In the genomic region with DNA sequence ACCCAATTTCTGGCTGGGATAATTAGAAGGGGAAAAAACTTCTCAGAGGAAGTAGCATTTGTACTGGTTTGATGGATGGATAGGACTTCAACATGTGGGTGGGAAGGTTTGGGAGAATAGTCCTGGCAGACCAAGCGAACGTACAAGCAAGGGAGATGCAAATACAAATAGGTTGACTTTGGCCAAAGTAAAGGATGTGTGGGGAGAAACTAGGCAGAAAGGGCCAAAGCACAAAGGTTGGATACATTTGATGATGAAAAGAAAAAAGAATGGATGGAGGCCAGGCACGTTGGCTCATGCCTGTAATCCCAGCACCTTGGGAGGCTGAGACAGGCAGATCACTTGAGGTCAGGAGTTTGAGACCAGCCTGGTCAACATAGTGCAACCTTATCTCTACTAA, we compare ENCODE assay signal across 8 cellular contexts.
"Had no signal": no experiment of that assay in that cellular context is flagged by ENCODE, and none has a peak within 500 bp of the region (broad histone marks: within the 10 kb centered on the region; RNA-seq: fewer than 3 reads in every experiment).

No MANE protein-coding gene starts in this region.

- H3K4me1 ChIP-seq: HAP-1 had no signal

- DNase-seq: GM23248, GOT3, H7, HFFc6, IMR-90 had no signal

- H3K4me3 ChIP-seq: GM23248, HAP-1, K562 had no signal

- H3K9me3 ChIP-seq: HAP-1 had no signal

- H3K36me3 ChIP-seq: HAP-1 had no signal

- H3K27ac ChIP-seq: GM23248 had no signal

- ATAC-seq: HCT116, K562 had no signal
